In the genomic region with DNA sequence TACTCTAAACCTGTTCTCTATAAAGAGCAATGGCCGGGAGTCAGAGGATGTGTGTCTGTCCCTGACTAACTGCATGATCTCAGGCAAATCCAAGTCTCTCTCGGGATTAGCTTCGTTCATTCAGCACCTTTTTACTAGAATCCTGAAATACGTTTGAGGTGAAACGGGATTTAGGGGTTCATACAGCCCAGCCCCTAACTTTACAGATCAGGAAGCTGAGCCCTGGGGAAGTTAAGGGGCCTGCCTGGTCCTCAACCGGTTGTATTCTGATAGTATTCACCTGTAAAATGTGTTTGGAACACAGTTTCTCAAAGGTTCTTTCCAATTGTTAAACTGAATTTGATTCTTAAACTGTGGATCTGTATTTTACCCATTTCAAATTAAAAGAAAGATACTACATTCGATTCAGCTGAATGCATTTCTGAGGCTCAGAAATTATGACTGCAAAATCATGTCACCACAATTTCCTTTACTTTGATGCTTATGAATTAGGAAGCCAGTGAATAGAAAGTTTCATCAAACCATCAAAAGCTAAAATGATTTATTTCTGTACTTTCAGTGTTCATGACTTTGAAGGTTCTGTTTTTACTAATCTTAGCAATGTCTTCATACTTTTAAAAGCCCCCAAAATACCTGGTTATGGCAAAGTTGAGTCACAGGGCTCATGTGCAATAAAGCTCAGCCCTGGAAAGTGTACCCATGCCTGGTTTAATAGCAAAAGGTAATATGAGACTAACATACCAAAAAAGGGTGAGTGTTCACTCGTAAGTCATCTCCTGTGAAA, we compare ENCODE assay signal across 9 cellular contexts. TPM values are rescaled to one million over a fixed set of nuclear protein-coding genes. Genes with fewer than 3 reads are reported as not detected.
A peak's percentile ranks its signal among the peaks of the same experiment; 100 is the strongest.
DNase-seq lines count a peak whose midpoint lies in the region; ATAC-seq, FAIRE-seq and TF ChIP-seq lines count a peak whose summit lies in the region.
"Had no signal": no experiment of that assay in that cellular context is flagged by ENCODE, and none has a peak within 500 bp of the region (broad histone marks: within the 10 kb centered on the region; RNA-seq: fewer than 3 reads in every experiment).

No MANE protein-coding gene starts in this region.

- no peaks in the 10 kb centered on the region for H3K9me3 Mint-ChIP-seq in MCF 10A (ENCODE audit: unreplicated experiment)

- H3K27ac ChIP-seq in OCI-LY3 (ENCODE audit: low read length) (peak overlapping the region; percentile 95), K562 (ENCODE audit: extremely low read depth, low read depth, low read length) (no peak overlapping the region), kidney (ENCODE audit: low read depth in 2 of 2, low read length in 2 of 2) (no peak overlapping the region)

- POLR2A ChIA-PET in K562 (lab: Yijun Ruan, JAX) = interaction anchor here (1.0 to 3.5 kb wide), 6 partner anchors 9 to 28 kb away, joined by 3 to 19 read pairs (median 4); no protein-coding TSS in a partner anchor
- POLR2A ChIA-PET in MCF 10A (lab: Yijun Ruan, JAX) = interaction anchor here (0.6 to 2.5 kb wide), 4 partner anchors 9 to 153 kb away, joined by 3 to 18 read pairs (median 4); no protein-coding TSS in a partner anchor

- H3K4me3 ChIP-seq in OCI-LY3 (ENCODE audit: low read length) = peak overlapping the region; percentile 66
- H3K4me3 ChIP-seq in K562 = no peak overlapping the region
- H3K4me3 ChIP-seq in kidney (ENCODE audit: low read length in 2 of 2) = no peak overlapping the region

- H3K9me3 ChIP-seq in OCI-LY3 (ENCODE audit: insufficient read depth, low read length) (no peaks in the 10 kb centered on the region), K562 (replicated peaks; ENCODE audit: control insufficient read depth, insufficient read depth, low read depth, low read length) (no peaks in the 10 kb centered on the region), kidney (ENCODE audit: control insufficient read depth in 1 of 2, low read length in 2 of 2) (no peaks in the 10 kb centered on the region)

- no peak overlapping the region for H3K4me3 Mint-ChIP-seq in MCF 10A (ENCODE audit: unreplicated experiment)

- FAIRE-seq in GM12891 (lab: Jason Lieb, UNC) = peak; percentile 80
- FAIRE-seq in K562 (lab: Jason Lieb, UNC) = no peak
- FAIRE-seq in kidney (lab: Jason Lieb, UNC) = no peak

- TF ChIP-seq EP300 in K562 (IDR thresholded peaks at IDR 0.05; ENCODE audit: low read length) = no peak

- H3K27me3 ChIP-seq in OCI-LY3 (ENCODE audit: low read depth, low read length) (no peaks in the 10 kb centered on the region), K562 (ENCODE audit: control insufficient read depth in 2 of 2, insufficient read depth in 2 of 2, low read length in 2 of 2) (peaks cover 30 to 47% of the 10 kb centered on the region in 2 experiments)

- intact Hi-C loops in K562 (cut with micrococcal nuclease) (no loop called here), MCF 10A (cut with micrococcal nuclease) (loop anchor here (10.0 kb wide), 1 partner anchor 592 kb away; no protein-coding TSS in a partner anchor), kidney (cut with DNase I) (no loop called here)

- DNase-seq in GM12891 (ENCODE audit: insufficient read length, low spot score) = no peak
- no peak for DNase-seq in K562 (ENCODE audit: extremely low read depth in 1 of 4, low spot score in 3 of 4)
- no peak for DNase-seq in MCF 10A (ENCODE audit: unreplicated experiment)
- DNase-seq in SK-N-DZ (ENCODE audit: low spot score) = no peak
- no peak for DNase-seq in kidney
- no peak for DNase-seq in GM19240 (ENCODE audit: insufficient read length, low spot score)
- DNase-seq: DMS79 had no signal

- H3K9me1 ChIP-seq in K562 (ENCODE audit: control insufficient read depth, insufficient read depth, low read length) = no peaks in the 10 kb centered on the region

- H3K79me2 ChIP-seq in OCI-LY3 (ENCODE audit: low read length) (peaks cover 23% of the 10 kb centered on the region), K562 (ENCODE audit: control insufficient read depth, insufficient read depth, low read length) (no peaks in the 10 kb centered on the region)

- 10% methylated on average over 8 of the region's 8 CpGs for WGBS in K562 (ENCODE audit: insufficient coverage, low coverage, missing lambda C conversion rate)

- ATAC-seq in GM21723 (IDR thresholded peaks at IDR 0.05; ENCODE audit: unreplicated experiment) = peak; percentile 59
- ATAC-seq in K562 = no peak

- TF ChIP-seq CTCF in OCI-LY3 (IDR thresholded peaks at IDR 0.05; ENCODE audit: low read depth, low read length) (no peak), K562 (IDR thresholded peaks at IDR 0.05 in 2 of 3, conservative IDR thresholded peaks at IDR 0.05 in 1 of 3; ENCODE audit: insufficient read depth in 2 of 3, low read depth in 1 of 3, low read length in 3 of 3) (no peak), MCF 10A (IDR thresholded peaks at IDR 0.05; ENCODE audit: unreplicated experiment) (no peak), kidney (IDR thresholded peaks at IDR 0.05; ENCODE audit: borderline replicate concordance, extremely low read depth, insufficient read depth) (no peak)

- peaks cover 15% of the 10 kb centered on the region for H3K27me3 Mint-ChIP-seq in MCF 10A (ENCODE audit: insufficient read depth, unreplicated experiment)

- TF ChIP-seq RAD21 in K562 (CRISPR knock-in tag; conservative IDR thresholded peaks at IDR 0.05 in 1 of 2, IDR thresholded peaks at IDR 0.05 in 1 of 2) = no peak

- BruUV-seq in K562 (replicated peaks; lab: Mats Ljungman, UMichigan) = no TSS peak
- no TSS peak for BruUV-seq in MCF 10A (replicated peaks; lab: Mats Ljungman, UMichigan)

- no peak overlapping the region for H3K27ac Mint-ChIP-seq in MCF 10A (ENCODE audit: low read depth, unreplicated experiment)

- H3K4me1 ChIP-seq in OCI-LY3 (ENCODE audit: low read length) (peaks cover 85% of the 10 kb centered on the region), K562 (replicated peaks in 1 of 2; ENCODE audit: control insufficient read depth in 2 of 2, insufficient read depth in 2 of 2, low read length in 2 of 2) (peaks cover 7 to 10% of the 10 kb centered on the region in 2 experiments), kidney (ENCODE audit: control insufficient read depth in 1 of 2, insufficient read depth in 1 of 2, low read depth in 1 of 2, low read length in 2 of 2) (no peaks in the 10 kb centered on the region)

- CTCF ChIA-PET in K562 (lab: Yijun Ruan, JAX; ENCODE audit: low intra/inter-chr PET ratio) = no interaction called here
- CTCF ChIA-PET in MCF 10A (lab: Yijun Ruan, JAX) = interaction anchor here (0.5 to 0.7 kb wide), 3 partner anchors 12 to 636 kb away, joined by 3 to 4 read pairs (median 3); no protein-coding TSS in a partner anchor

- peaks cover 10% of the 10 kb centered on the region for H3K4me1 Mint-ChIP-seq in MCF 10A (ENCODE audit: insufficient read depth, unreplicated experiment)

- H3K9ac ChIP-seq in OCI-LY3 (ENCODE audit: low read length) = peak overlapping the region; percentile 81
- no peak overlapping the region for H3K9ac ChIP-seq in K562 (ENCODE audit: insufficient read depth in 1 of 2, low read depth in 2 of 2, low read length in 2 of 2)
- H3K9ac ChIP-seq in kidney (ENCODE audit: low read length in 2 of 2) = no peak overlapping the region

- H2AFZ ChIP-seq in OCI-LY3 (ENCODE audit: low read depth, low read length) = no peak overlapping the region
- no peak overlapping the region for H2AFZ ChIP-seq in K562 (ENCODE audit: low read depth, low read length)

- in situ Hi-C loops in K562 (cut with MboI) = no loop called here

- peak overlapping the region; percentile 79 for H3K4me2 ChIP-seq in OCI-LY3 (ENCODE audit: low read length)
- H3K4me2 ChIP-seq in K562 (ENCODE audit: insufficient read depth, low read length) = no peak overlapping the region

- no peaks in the 10 kb centered on the region for H4K20me1 ChIP-seq in OCI-LY3 (ENCODE audit: insufficient read depth, low read length)
- H4K20me1 ChIP-seq in K562 (replicated peaks; ENCODE audit: control insufficient read depth, insufficient read depth, low read length) = peaks cover 7% of the 10 kb centered on the region

- H3K36me3 Mint-ChIP-seq in MCF 10A (ENCODE audit: insufficient read depth, unreplicated experiment) = no peaks in the 10 kb centered on the region

- H3K36me3 ChIP-seq in OCI-LY3 (replicated peaks; ENCODE audit: low read depth, low read length) (peaks cover 3% of the 10 kb centered on the region), K562 (ENCODE audit: control insufficient read depth, insufficient read depth, low read length) (no peaks in the 10 kb centered on the region), kidney (ENCODE audit: control insufficient read depth in 1 of 2, insufficient read depth in 2 of 2, low read length in 2 of 2) (no peaks in the 10 kb centered on the region)

- TF ChIP-seq POLR2A in GM12891 (IDR thresholded peaks at IDR 0.05; ENCODE audit: low read depth, low read length) = no peak
- TF ChIP-seq POLR2A in K562 (conservative IDR thresholded peaks at IDR 0.05) = no peak

TF ChIP-seq in GM12891, 5 proteins besides CTCF, POLR2A, EP300 and RAD21 (continues in another document):
- no peak for TF ChIP-seq TAF1 (IDR thresholded peaks at IDR 0.05; ENCODE audit: low read depth, low read length)

TF ChIP-seq in K562, 482 proteins besides CTCF, POLR2A, EP300 and RAD21 (continues in another document):
- TF ChIP-seq ZNF785 (CRISPR knock-in tag; IDR thresholded peaks at IDR 0.05) (no peak), CBX2 (IDR thresholded peaks at IDR 0.05; ENCODE audit: insufficient read depth, low read length, poor library complexity, severe bottlenecking) (peak; percentile 90)

RNA-seq across cellular contexts. Expression of a gene that starts 28.9 kb away (rescaled TPM):
- polyA plus RNA-seq in GM12891 (2012; ENCODE audit: low read depth, missing spikeins) = 31.3 TPM
- total RNA-seq in K562 (2011; cell fraction: chromatin; rRNA removed; ENCODE audit: low replicate concordance) = 140 and 431 TPM in 2 replicates
- total RNA-seq in K562 (2011; cell fraction: nucleolus; rRNA removed) = 73.7 and 105 TPM in 2 replicates
- total RNA-seq in K562 (2011; cell fraction: nucleoplasm; rRNA removed) = 141 and 150 TPM in 2 replicates
- total RNA-seq in K562 (2014; rRNA removed) (93.8 and 109 TPM in 2 replicates), K562 (2014; rRNA removed; fragmentation: Illumina TruSeq; extraction: Trizol) (98.6 and 116 TPM in 2 replicates), K562 (2015; rRNA removed; fragmentation: Illumina TruSeq; extraction: Trizol) (82.7 and 88.5 TPM in 2 replicates), K562 (2021) (109 and 118 TPM in 2 replicates), MCF 10A (2022) (30.6 and 48.1 TPM in 2 replicates), kidney (4.7 TPM)
- polyA plus RNA-seq in K562 (2011; rRNA removed) (172 and 175 TPM in 2 replicates), K562 (2014; fragmentation: Illumina TruSeq; extraction: Trizol) (146 and 170 TPM in 2 replicates), K562 (2014; fragmentation: Nextera tagmentation; extraction: Ambion mirVana) (10 to 100 TPM; 48.7 to 63.0 TPM), K562 (2014; rRNA removed) (137 and 157 TPM in 2 replicates), kidney (ENCODE audit: insufficient read depth, low read depth, low replicate concordance) (1.6 TPM)
- polyA plus RNA-seq in K562 (2011; cell fraction: cytosol; rRNA removed) = 52.3 and 86.8 TPM in 2 replicates
- polyA plus RNA-seq in K562 (2011; cell fraction: nucleus; rRNA removed) = 308 and 479 TPM in 2 replicates
- 96.3 and 101 TPM in 2 replicates for polyA plus RNA-seq in K562 (2012)
- 123 and 134 TPM in 2 replicates for polyA minus RNA-seq in K562 (2011; rRNA and poly(A)+ RNA removed)
- 54.2 and 59.2 TPM in 2 replicates for polyA minus RNA-seq in K562 (2011; cell fraction: cytosol; rRNA and poly(A)+ RNA removed)
- polyA minus RNA-seq in K562 (2011; cell fraction: nucleus; rRNA and poly(A)+ RNA removed) = 83.7 and 175 TPM in 2 replicates
- polyA plus RNA-seq in SK-N-DZ (2014; cell fraction: cytosol; rRNA removed) = 55.2 and 64.4 TPM in 2 replicates
- 220 and 281 TPM in 2 replicates for polyA plus RNA-seq in SK-N-DZ (2014; cell fraction: nucleus; rRNA removed)
